Comparison of ENCODE assay signal across 31 cellular contexts in the genomic region with DNA sequence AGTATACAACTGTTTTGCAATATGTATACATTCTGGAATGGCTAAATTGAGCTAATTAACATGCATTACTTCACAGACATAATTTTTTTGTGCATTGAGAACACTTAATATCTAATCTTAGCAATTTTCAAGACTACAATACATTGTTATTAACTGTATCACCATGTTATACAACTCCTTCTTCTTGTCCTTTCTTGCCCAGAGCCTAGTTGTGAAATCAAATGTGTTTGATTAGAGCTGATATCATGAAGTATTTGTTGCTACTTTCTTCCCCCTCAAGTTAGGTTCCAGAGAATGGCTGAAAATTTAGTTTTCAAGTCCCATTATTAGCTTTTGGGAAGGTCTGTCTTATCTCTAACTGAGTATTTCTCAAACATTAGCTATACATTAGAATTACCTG.
"Had no signal": no experiment of that assay in that cellular context is flagged by ENCODE, and none has a peak within 500 bp of the region (broad histone marks: within the 10 kb centered on the region; RNA-seq: fewer than 3 reads in every experiment).

No MANE protein-coding gene starts in this region.

- H3K27me3 ChIP-seq: brain microvascular endothelial cell, cardiac muscle cell, colonic mucosa, esophagus muscularis mucosa, gastroesophageal sphincter, heart right ventricle had no signal

- H3K9me3 ChIP-seq: colonic mucosa, gastroesophageal sphincter had no signal

- H3K27ac ChIP-seq: brain microvascular endothelial cell, cardiac muscle cell, colonic mucosa, esophagus muscularis mucosa, gastroesophageal sphincter, heart right ventricle, WERI-Rb-1 had no signal

- ATAC-seq: activated CD4-positive, CD25-positive, alpha-beta regulatory T cell treated with anti-CD3 and anti-CD28 coated beads, Interleukin-2, amount 50 U/mL, for 24 hours; activated CD8-positive, alpha-beta T cell treated with anti-CD3 and anti-CD28 coated beads for 36 hours; activated T-cell treated with anti-CD3 and anti-CD28 coated beads, Interleukin-2, amount 50 U/mL, for 4 hours; activated T-helper 17 cell treated with anti-CD3 and anti-CD28 coated beads, Interleukin-2, amount 50 U/mL, for 72 hours; gastroesophageal sphincter; heart right ventricle; T-cell had no signal

- H3K4me1 ChIP-seq: colonic mucosa, esophagus muscularis mucosa, gastroesophageal sphincter, heart right ventricle had no signal

- H3K36me3 ChIP-seq: brain microvascular endothelial cell, cardiac muscle cell, colonic mucosa, esophagus muscularis mucosa, gastroesophageal sphincter, heart right ventricle, WERI-Rb-1 had no signal

- FAIRE-seq: astrocyte, endometrium had no signal

- H3K4me3 ChIP-seq: cardiac muscle cell, colonic mucosa, esophagus muscularis mucosa, gastroesophageal sphincter, heart right ventricle had no signal

- DNase-seq: activated B cell treated with CpG ODN at 0.5 μM for 24 hours; activated CD4-positive, alpha-beta T cell treated with anti-CD3 and anti-CD28 coated beads for 48 hours; activated CD4-positive, alpha-beta T cell treated with anti-CD3 and anti-CD28 coated beads, Interleukin-2, amount 50 U/mL, for 1 hour; activated CD4-positive, alpha-beta T cell treated with anti-CD3 and anti-CD28 coated beads, Interleukin-2, amount 50 U/mL, for 48 hours; activated CD8-positive, alpha-beta memory T cell treated with anti-CD3 and anti-CD28 coated beads for 24 hours; activated CD8-positive, alpha-beta T cell treated with anti-CD3 and anti-CD28 coated beads for 36 hours; activated effector memory CD4-positive, alpha-beta T cell treated with Interleukin-2 at 50 U/mL for 16 hours; activated gamma-delta T cell treated with Interleukin-2 at 50 U/mL for 16 hours; activated naive CD4-positive, alpha-beta T cell treated with anti-CD3 and anti-CD28 coated beads, Interleukin-2, amount 50 U/mL, for 16 hours; activated naive CD4-positive, alpha-beta T cell treated with Interleukin-2 at 50 U/mL for 16 hours; activated T-cell treated with anti-CD3 and anti-CD28 coated beads, Interleukin-2, amount 50 U/mL, for 4 hours; amniotic stem cell; anterior cingulate cortex; brain microvascular endothelial cell; central memory CD4-positive, alpha-beta T cell; cerebellar nuclear complex; colonic mucosa; effector CD8-positive, alpha-beta T cell; erythroblast; foreskin melanocyte; heart right ventricle; T-cell; T1000; WERI-Rb-1 had no signal
